ENCODE assay signal across 8 cellular contexts in genomic region chr11:4072668-4073285, GRCh38. TPM values are rescaled to one million over a fixed set of nuclear protein-coding genes. Genes with fewer than 3 reads are reported as not detected.
DNase-seq lines count a peak whose midpoint lies in the region; ATAC-seq and FAIRE-seq lines count a peak whose summit lies in the region.

No MANE protein-coding gene starts in this region.

- H3K4me3 Mint-ChIP-seq in T-helper 2 cell treated with Interferon-gamma antibody and Interleukin-4, amounts not matched to agents 5 μg/mL and 100 μg/mL, for 36 hours, result no peak overlapping the region
- no peak overlapping the region for H3K4me3 Mint-ChIP-seq in stimulated activated naive CD8-positive, alpha-beta T cell treated with anti-CD3 and anti-CD28 coated beads, Interleukin-15, amount 100 ng/mL, for 72 hours

- H3K27ac Mint-ChIP-seq in T-helper 2 cell treated with Interferon-gamma antibody and Interleukin-4, amounts not matched to agents 5 μg/mL and 100 μg/mL, for 36 hours, result no peak overlapping the region
- H3K27ac Mint-ChIP-seq in stimulated activated naive CD8-positive, alpha-beta T cell treated with anti-CD3 and anti-CD28 coated beads, Interleukin-15, amount 100 ng/mL, for 72 hours, result peak overlapping the region; percentile 52 to 64

- DNase-seq in DMS 273 treated with DMSO at 0.1 percent for 48 hours (lab: John Stamatoyannopoulos, UW), result peak; percentile 24
- DNase-seq in H4 (ENCODE audit: low spot score), result peak; percentile 74
- DNase-seq in NCI-H2081 treated with DMSO at 0.1 percent for 48 hours (lab: John Stamatoyannopoulos, UW), result peak; percentile 65
- peak; percentile 36 for DNase-seq in T-helper 2 cell treated with Interferon-gamma antibody and Interleukin-4, amounts not matched to agents 5 μg/mL and 100 μg/mL, for 36 hours (ENCODE audit: low spot score)
- DNase-seq in left kidney (ENCODE audit: low read depth, low spot score), result peak; percentile 90
- peak; percentile 42 to 49 for DNase-seq in stimulated activated naive CD8-positive, alpha-beta T cell treated with anti-CD3 and anti-CD28 coated beads, Interleukin-15, amount 100 ng/mL, for 72 hours

- H3K36me3 Mint-ChIP-seq in T-helper 2 cell treated with Interferon-gamma antibody and Interleukin-4, amounts not matched to agents 5 μg/mL and 100 μg/mL, for 36 hours (ENCODE audit: low read depth), result peaks cover 29% of the 10 kb centered on the region

- peak; percentile 70 for ATAC-seq in stimulated activated naive CD8-positive, alpha-beta T cell treated with anti-CD3 and anti-CD28 coated beads, Interleukin-15, amount 100 ng/mL, for 72 hours
- no peak for ATAC-seq in HG03097 (IDR thresholded peaks at IDR 0.05; ENCODE audit: low FRiP score, unreplicated experiment)

- no peaks in the 10 kb centered on the region for H3K27me3 Mint-ChIP-seq in T-helper 2 cell treated with Interferon-gamma antibody and Interleukin-4, amounts not matched to agents 5 μg/mL and 100 μg/mL, for 36 hours (ENCODE audit: low read depth)
- no peaks in the 10 kb centered on the region for H3K27me3 Mint-ChIP-seq in stimulated activated naive CD8-positive, alpha-beta T cell treated with anti-CD3 and anti-CD28 coated beads, Interleukin-15, amount 100 ng/mL, for 72 hours

- FAIRE-seq in colon (lab: Jason Lieb, UNC), result peak; percentile 33

- no peaks in the 10 kb centered on the region for H3K9me3 Mint-ChIP-seq in T-helper 2 cell treated with Interferon-gamma antibody and Interleukin-4, amounts not matched to agents 5 μg/mL and 100 μg/mL, for 36 hours
- no peaks in the 10 kb centered on the region for H3K9me3 Mint-ChIP-seq in stimulated activated naive CD8-positive, alpha-beta T cell treated with anti-CD3 and anti-CD28 coated beads, Interleukin-15, amount 100 ng/mL, for 72 hours

- peaks cover 28% of the 10 kb centered on the region for H3K4me1 Mint-ChIP-seq in T-helper 2 cell treated with Interferon-gamma antibody and Interleukin-4, amounts not matched to agents 5 μg/mL and 100 μg/mL, for 36 hours (ENCODE audit: low read depth)
- H3K4me1 Mint-ChIP-seq in stimulated activated naive CD8-positive, alpha-beta T cell treated with anti-CD3 and anti-CD28 coated beads, Interleukin-15, amount 100 ng/mL, for 72 hours, result peaks cover 54% of the 10 kb centered on the region

RNA-seq across cellular contexts. Expression of gene RRM1, which starts 21.8 kb away (rescaled TPM):
- total RNA-seq in H4 (2014; rRNA removed; shearing (Covaris generic)), result 180 and 193 TPM in 2 replicates

Comparison
In these comparisons a context has a peak if more than half of its experiments do, and no peak if none do; other contexts are left out.
1. DNase-seq: peak in every context shown above with its lines; median percentile 90 in left kidney; 74 in H4; 65 in NCI-H2081 treated with DMSO at 0.1 percent for 48 hours; 46 in stimulated activated naive CD8-positive, alpha-beta T cell treated with anti-CD3 and anti-CD28 coated beads, Interleukin-15, amount 100 ng/mL, for 72 hours; 36 in T-helper 2 cell treated with Interferon-gamma antibody and Interleukin-4, amounts not matched to agents 5 μg/mL and 100 μg/mL, for 36 hours; 24 in DMS 273 treated with DMSO at 0.1 percent for 48 hours.